ENCODE assay signal across 15 cellular contexts in the genomic region with DNA sequence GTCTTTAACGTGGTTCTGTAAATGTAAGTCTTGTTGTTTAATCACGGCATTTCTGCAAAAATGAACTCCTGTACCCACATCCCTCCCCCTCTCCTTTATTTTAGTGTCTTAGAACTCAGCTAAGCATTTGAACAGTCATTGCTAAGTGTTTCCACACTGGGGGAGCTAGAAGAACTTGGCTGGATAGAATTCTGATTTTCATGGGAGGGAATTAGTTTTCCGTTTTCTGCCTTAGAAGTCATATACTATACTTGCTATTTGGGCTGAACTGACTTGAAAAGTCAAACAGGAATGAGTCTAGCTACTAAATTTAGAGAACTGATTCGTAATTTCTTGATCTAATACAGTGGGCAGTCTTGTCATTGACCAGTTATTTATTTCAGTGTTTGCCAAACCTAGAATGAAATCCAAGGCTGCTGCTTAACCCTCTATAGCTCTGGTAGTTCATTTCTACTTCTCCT.
A peak's percentile ranks its signal among the peaks of the same experiment; 100 is the strongest.
DNase-seq lines count a peak whose midpoint lies in the region; ATAC-seq, FAIRE-seq and TF ChIP-seq lines count a peak whose summit lies in the region.
"Had no signal": no experiment of that assay in that cellular context is flagged by ENCODE, and none has a peak within 500 bp of the region (broad histone marks: within the 10 kb centered on the region; RNA-seq: fewer than 3 reads in every experiment).

No MANE protein-coding gene starts in this region.

- H3K27me3 ChIP-seq in lower lobe of right lung (ENCODE audit: low read depth): no peaks in the 10 kb centered on the region

- intact Hi-C loops in lower lobe of right lung (cut with DNase I): no loop called here

- H3K9me3 ChIP-seq in lower lobe of right lung: no peaks in the 10 kb centered on the region

- peak overlapping the region; percentile 18 for H3K4me3 ChIP-seq in lower lobe of right lung
- H3K4me3 ChIP-seq: SK-N-MC had no signal

- FAIRE-seq in GM12892 (lab: Jason Lieb, UNC): peak; percentile 17
- FAIRE-seq: bronchial epithelial cell had no signal

- H3K4me1 ChIP-seq in lower lobe of right lung: peaks cover 7% of the 10 kb centered on the region
- H3K4me1 ChIP-seq: parathyroid adenoma had no signal

- DNase-seq in GM12892 (ENCODE audit: insufficient read length) (no peak), dedifferentiated amniotic fluid mesenchymal stem cell (ENCODE audit: extremely low spot score) (peak; percentile 29), lower lobe of right lung (no peak), stromal cell of bone marrow (ENCODE audit: low read depth) (peak; percentile 66), NCI-H69 (lab: John Stamatoyannopoulos, UW) (no peak)
- no peak for DNase-seq in stimulated activated CD4-positive, alpha-beta T cell treated with anti-CD3 and anti-CD28 coated beads, Interleukin-15, amount 100 ng/mL, for 24 hours
- DNase-seq: activated T-cell treated with anti-CD3 and anti-CD28 coated beads, Interleukin-2, amount 50 U/mL, for 4 hours; CD4-positive, alpha-beta T cell; erythroblast; left cardiac atrium had no signal

- no peaks in the 10 kb centered on the region for H3K36me3 ChIP-seq in lower lobe of right lung

- no peak overlapping the region for H3K27ac ChIP-seq in lower lobe of right lung
- H3K27ac ChIP-seq: parathyroid adenoma, SK-N-MC had no signal

- no peak for TF ChIP-seq POLR2A in GM12892 (IDR thresholded peaks at IDR 0.05; ENCODE audit: low read depth, low read length)

- no peak for TF ChIP-seq CTCF in lower lobe of right lung (IDR thresholded peaks at IDR 0.05)

- ATAC-seq in lower lobe of right lung: peak in 1 of 2 donors; percentile 27
- no peak for ATAC-seq in HG03039 (IDR thresholded peaks at IDR 0.05; ENCODE audit: unreplicated experiment)
- ATAC-seq in GM18861 (IDR thresholded peaks at IDR 0.05; ENCODE audit: unreplicated experiment): no peak
- ATAC-seq: activated T-cell treated with anti-CD3 and anti-CD28 coated beads, Interleukin-2, amount 50 U/mL, for 4 hours had no signal

Comparison
In these comparisons a context has a peak if more than half of its experiments do, and no peak if none do; other contexts are left out.
1. DNase-seq: peak in dedifferentiated amniotic fluid mesenchymal stem cell (single experiment) and stromal cell of bone marrow (single experiment); none in GM12892 (single experiment), lower lobe of right lung (single experiment), stimulated activated CD4-positive, alpha-beta T cell treated with anti-CD3 and anti-CD28 coated beads, Interleukin-15, amount 100 ng/mL, for 24 hours (single experiment) and NCI-H69 (single experiment).